In genomic region chr16:1413684-1414531, GRCh38 we compare ENCODE assay signal across 8 cellular contexts. TPM values are rescaled to one million over a fixed set of nuclear protein-coding genes. Genes with fewer than 3 reads are reported as not detected.
DNase-seq lines count a peak whose midpoint lies in the region; ATAC-seq, FAIRE-seq and TF ChIP-seq lines count a peak whose summit lies in the region.

No MANE protein-coding gene starts in this region.

- DNase-seq in AG08396 (ENCODE audit: low spot score) (peak; percentile 75), T-helper 1 cell (peak; percentile 26 to 74 (median 45)), astrocyte (ENCODE audit: low read depth) (peak; percentile 8), smooth muscle cell (lab: John Stamatoyannopoulos, UW; ENCODE audit: unreplicated experiment) (no peak)

- H3K36me3 ChIP-seq in astrocyte (ENCODE audit: insufficient read depth, low read length) (no peaks in the 10 kb centered on the region), iPS-15b (ENCODE audit: control insufficient read depth, insufficient read depth, low read length) (no peaks in the 10 kb centered on the region), smooth muscle cell (ENCODE audit: low read depth) (no peaks in the 10 kb centered on the region)

- H3K9ac ChIP-seq in astrocyte (ENCODE audit: low read length) (peak overlapping the region; percentile 80), iPS-15b (ENCODE audit: low read depth, low read length) (peak overlapping the region; percentile 47), smooth muscle cell (ENCODE audit: low read depth) (peak overlapping the region; percentile 89)

- H3K4me1 ChIP-seq in astrocyte (ENCODE audit: insufficient read depth, low read length), result no peaks in the 10 kb centered on the region
- H3K4me1 ChIP-seq in iPS-15b (ENCODE audit: control insufficient read depth, insufficient read depth, low read length), result no peaks in the 10 kb centered on the region
- peaks cover 1% of the 10 kb centered on the region for H3K4me1 ChIP-seq in smooth muscle cell (ENCODE audit: low read depth)

- 9% methylated on average over 47 of the region's 85 CpGs for WGBS in smooth muscle cell (ENCODE audit: low lambda C conversion rate)

- H3K4me1 Mint-ChIP-seq in IgD-negative memory B cell (peaks cover 9 to 14% (median 12%) of the 10 kb centered on the region in 3 donors), astrocyte (ENCODE audit: low read depth, unreplicated experiment) (peaks cover 6% of the 10 kb centered on the region)

- no peak for FAIRE-seq in astrocyte (lab: Jason Lieb, UNC)

- H4K20me1 ChIP-seq in astrocyte (ENCODE audit: insufficient read depth, low read length) (peaks cover 4% of the 10 kb centered on the region), smooth muscle cell (ENCODE audit: low read depth) (no peaks in the 10 kb centered on the region)

- H3K27me3 Mint-ChIP-seq in IgD-negative memory B cell (no peaks in the 10 kb centered on the region), astrocyte (ENCODE audit: low read depth, unreplicated experiment) (no peaks in the 10 kb centered on the region)

- H3K9me3 Mint-ChIP-seq in IgD-negative memory B cell (no peaks in the 10 kb centered on the region), astrocyte (ENCODE audit: unreplicated experiment) (no peaks in the 10 kb centered on the region)

- H3K36me3 Mint-ChIP-seq in IgD-negative memory B cell (peaks cover 3% of the 10 kb centered on the region), astrocyte (ENCODE audit: low read depth, unreplicated experiment) (peaks cover 4% of the 10 kb centered on the region)

- no peaks in the 10 kb centered on the region for H3K9me3 ChIP-seq in astrocyte (ENCODE audit: insufficient read depth, low read depth, low read length)
- no peaks in the 10 kb centered on the region for H3K9me3 ChIP-seq in iPS-15b (ENCODE audit: control insufficient read depth, insufficient read depth, low read length)
- no peaks in the 10 kb centered on the region for H3K9me3 ChIP-seq in smooth muscle cell (replicated peaks; ENCODE audit: low read depth)

- H3K27me3 ChIP-seq in astrocyte (ENCODE audit: insufficient read depth, low read length) (no peaks in the 10 kb centered on the region), iPS-15b (ENCODE audit: control insufficient read depth, insufficient read depth, low read length) (no peaks in the 10 kb centered on the region), smooth muscle cell (ENCODE audit: low read depth) (no peaks in the 10 kb centered on the region)

- H3K4me2 ChIP-seq in astrocyte (ENCODE audit: low read length) (peak overlapping the region; percentile 90), smooth muscle cell (peak overlapping the region; percentile 95)

- H3K27ac ChIP-seq in astrocyte (ENCODE audit: low read depth, low read length) (no peak overlapping the region), smooth muscle cell (ENCODE audit: low read depth) (no peak overlapping the region)

- no peaks in the 10 kb centered on the region for H3F3A ChIP-seq in smooth muscle cell (ENCODE audit: low read depth)

- ATAC-seq in GM18520 (IDR thresholded peaks at IDR 0.05; ENCODE audit: unreplicated experiment), result peak; percentile 4
- ATAC-seq in GM19463 (IDR thresholded peaks at IDR 0.05; ENCODE audit: unreplicated experiment), result no peak

- TF ChIP-seq CTCF in astrocyte (IDR thresholded peaks at IDR 0.05; ENCODE audit: insufficient read depth, low read depth, low read length) (peak; percentile 26), smooth muscle cell (IDR thresholded peaks at IDR 0.05; ENCODE audit: borderline replicate concordance, insufficient read depth, poor library complexity, severe bottlenecking) (peak; percentile 60)

- H2AFZ ChIP-seq in astrocyte (ENCODE audit: low read depth, low read length) (peak overlapping the region; percentile 84), smooth muscle cell (ENCODE audit: low read depth) (peak overlapping the region; percentile 72)

- H3K4me3 ChIP-seq in astrocyte (ENCODE audit: insufficient read depth, low read depth, low read length) (peak overlapping the region; percentile 74), iPS-15b (ENCODE audit: low read depth, low read length) (peak overlapping the region; percentile 75), smooth muscle cell (peak overlapping the region; percentile 90)

- H3K79me2 ChIP-seq in astrocyte (ENCODE audit: insufficient read depth, low read length) (peaks cover 14% of the 10 kb centered on the region), smooth muscle cell (ENCODE audit: low read depth) (peaks cover 12% of the 10 kb centered on the region)

- H3K27ac Mint-ChIP-seq in IgD-negative memory B cell, result peak overlapping the region; percentile 77 to 97 (median 95)
- H3K27ac Mint-ChIP-seq in astrocyte (ENCODE audit: unreplicated experiment), result no peak overlapping the region

- peak overlapping the region; percentile 89 to 96 (median 94) for H3K4me3 Mint-ChIP-seq in IgD-negative memory B cell
- peak overlapping the region; percentile 82 for H3K4me3 Mint-ChIP-seq in astrocyte (ENCODE audit: unreplicated experiment)

RNA-seq across cellular contexts. Expression of gene UNKL, which starts 0.6 kb away (rescaled TPM):
- polyA plus RNA-seq in IgD-negative memory B cell (9.2 TPM), smooth muscle cell (6.2 and 9.3 TPM in 2 replicates)
- total RNA-seq in astrocyte (10.7 and 11.1 TPM in 2 replicates), smooth muscle cell (5.2 and 8.2 TPM in 2 replicates)

RNA-seq across cellular contexts. Expression of gene UQCC4, which starts 6.6 kb away (rescaled TPM):
- polyA plus RNA-seq in IgD-negative memory B cell, result 37.0 TPM
- total RNA-seq in astrocyte, result 12.7 and 13.5 TPM in 2 replicates
- total RNA-seq in smooth muscle cell, result 17.2 and 21.8 TPM in 2 replicates
- polyA plus RNA-seq in smooth muscle cell, result 29.6 and 33.0 TPM in 2 replicates

RNA-seq across cellular contexts. Expression of gene PERCC1, which starts 17.0 kb away (rescaled TPM):
- polyA plus RNA-seq in IgD-negative memory B cell, result not detected
- not detected in 2 replicates for total RNA-seq in astrocyte
- total RNA-seq in smooth muscle cell, result not detected in 2 replicates
- not detected in 2 replicates for polyA plus RNA-seq in smooth muscle cell

RNA-seq across cellular contexts. Expression of gene CCDC154, which starts 30.4 kb away (rescaled TPM):
- polyA plus RNA-seq in IgD-negative memory B cell, result 1.5 TPM
- total RNA-seq in astrocyte, result 1.4 and 1.5 TPM in 2 replicates
- not detected in 2 replicates for total RNA-seq in smooth muscle cell
- polyA plus RNA-seq in smooth muscle cell, result 0.24 and 1.0 TPM in 2 replicates
